ENCODE assay signal across 8 cellular contexts in the genomic region with DNA sequence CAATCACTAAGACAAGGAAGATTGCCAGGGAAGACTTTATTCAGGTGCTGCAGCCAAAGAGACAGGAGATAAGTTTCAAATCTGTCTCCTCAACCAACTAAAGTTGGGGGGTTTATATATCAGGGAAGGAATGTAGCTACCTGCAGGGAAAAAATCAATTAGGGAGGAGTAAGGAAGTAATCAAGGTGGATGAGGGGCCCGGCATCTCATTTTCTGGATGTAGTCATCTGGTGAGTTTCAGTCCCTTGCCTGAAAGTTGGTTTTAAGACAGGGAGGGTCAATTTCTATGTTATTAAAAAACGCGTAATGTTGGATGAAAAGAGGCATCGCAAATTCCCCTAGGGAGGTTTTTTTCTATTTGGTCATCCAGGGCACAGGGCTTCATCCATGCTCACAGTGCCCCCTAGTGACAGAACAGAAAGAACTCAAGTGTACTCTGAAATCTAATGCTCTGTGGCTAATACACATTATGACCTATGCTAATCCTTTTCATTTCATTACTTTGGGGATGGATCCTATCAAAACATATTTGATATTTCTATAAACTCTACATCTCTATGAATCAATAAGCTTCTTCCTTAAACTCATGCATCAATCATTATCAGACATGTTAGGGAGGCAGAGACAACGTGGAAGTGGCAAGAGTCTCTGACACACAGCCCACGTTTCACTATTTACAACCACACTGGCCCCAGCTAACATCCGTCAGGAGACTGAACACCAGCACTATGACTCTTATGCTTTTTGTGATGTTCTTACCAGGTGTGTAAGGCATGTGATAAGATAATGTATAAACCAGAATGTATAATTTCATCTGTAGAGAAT.
A peak's percentile ranks its signal among the peaks of the same experiment; 100 is the strongest.
DNase-seq lines count a peak whose midpoint lies in the region; ATAC-seq, FAIRE-seq and TF ChIP-seq lines count a peak whose summit lies in the region.

No MANE protein-coding gene starts in this region.

- ATAC-seq in GM18909 (IDR thresholded peaks at IDR 0.05; ENCODE audit: poor library complexity, unreplicated experiment), result peak; percentile 87
- peak; percentile 76 for ATAC-seq in HG03045 (IDR thresholded peaks at IDR 0.05; ENCODE audit: unreplicated experiment)

- H3K9ac ChIP-seq in iPS-20b (ENCODE audit: low read depth, low read length), result peak overlapping the region; percentile 23; the same call in 1 of the 2 replicates

- FAIRE-seq in urothelium cell line (lab: Jason Lieb, UNC), result no peak

- DNase-seq in DMS153 treated with DMSO at 0.1 percent for 48 hours (lab: John Stamatoyannopoulos, UW; ENCODE audit: unreplicated experiment) (peak; percentile 80), NCI-H2029 (lab: John Stamatoyannopoulos, UW) (peak; percentile 43), urothelium cell line (ENCODE audit: low spot score) (peak; percentile 58), ureter (ENCODE audit: low spot score) (no peak)

- H3K27ac ChIP-seq in VCaP, result no peak overlapping the region
- no peak overlapping the region for H3K27ac ChIP-seq in iPS-20b (ENCODE audit: low read length)

- H3K27me3 ChIP-seq in iPS-20b (ENCODE audit: insufficient read depth, low read length), result no peaks in the 10 kb centered on the region

- no peaks in the 10 kb centered on the region for H3K36me3 ChIP-seq in iPS-20b (ENCODE audit: insufficient read depth, low read depth, low read length)

- peak; percentile 86 for TF ChIP-seq CTCF in VCaP (conservative IDR thresholded peaks at IDR 0.05)

- peak overlapping the region; percentile 39; the same call in 1 of the 2 replicates for H3K4me3 ChIP-seq in iPS-20b (ENCODE audit: low read length)

- H3K9me3 ChIP-seq in iPS-20b (ENCODE audit: insufficient read depth, low read depth, low read length), result no peaks in the 10 kb centered on the region

- peaks cover 5% of the 10 kb centered on the region; the same call in 1 of the 2 replicates for H3K4me1 ChIP-seq in iPS-20b (ENCODE audit: insufficient read depth, low read length)
